Comparison of ENCODE assay signal across 11 cellular contexts in the genomic region with DNA sequence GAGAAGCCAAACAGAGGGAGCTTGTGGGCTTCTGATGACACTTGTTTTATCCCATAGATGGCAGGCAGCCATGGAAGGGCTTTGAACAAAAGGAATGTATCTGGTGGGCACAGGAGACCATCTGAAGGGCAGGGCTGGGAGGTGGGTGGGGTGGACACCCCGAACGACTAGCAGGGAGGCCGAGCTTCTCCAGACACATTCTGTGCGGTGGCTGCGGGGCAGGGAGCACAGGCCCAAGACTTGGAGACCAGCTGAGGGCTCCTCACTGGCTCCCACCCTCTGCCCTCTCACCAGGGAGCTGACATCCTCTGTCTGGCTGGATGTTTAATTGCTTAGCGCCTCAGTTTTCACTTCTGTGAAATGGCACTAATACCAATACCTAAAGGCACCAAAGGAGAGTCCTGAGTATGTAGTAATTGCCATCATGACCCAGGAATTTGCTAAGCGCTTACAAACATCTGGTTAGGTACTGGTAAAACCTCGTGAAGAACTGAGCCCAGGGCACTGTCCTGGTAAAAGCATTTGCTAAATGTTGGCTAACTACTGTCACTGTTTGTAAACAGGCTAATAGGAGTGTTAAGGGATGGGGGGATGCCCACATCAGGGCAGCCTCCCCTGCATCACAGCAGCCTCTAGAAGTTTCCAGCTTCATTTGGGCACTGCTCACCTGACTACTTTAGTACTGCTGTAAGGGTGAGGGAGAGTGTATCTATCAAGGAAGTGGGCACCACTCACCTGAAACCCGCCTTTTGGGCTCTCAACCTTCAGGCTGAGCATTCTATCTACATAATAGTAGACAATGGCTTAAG. TPM values are rescaled to one million over a fixed set of nuclear protein-coding genes. Genes with fewer than 3 reads are reported as not detected.
DNase-seq lines count a peak whose midpoint lies in the region; ATAC-seq and TF ChIP-seq lines count a peak whose summit lies in the region.
"Had no signal": no experiment of that assay in that cellular context is flagged by ENCODE, and none has a peak within 500 bp of the region (broad histone marks: within the 10 kb centered on the region; RNA-seq: fewer than 3 reads in every experiment).

No MANE protein-coding gene starts in this region.

- TF ChIP-seq CTCF in WTC11 (IDR thresholded peaks at IDR 0.05) = no peak

- H3K9me3 Mint-ChIP-seq in activated naive CD8-positive, alpha-beta T cell (ENCODE audit: low read depth) = no peaks in the 10 kb centered on the region
- peaks cover 5% of the 10 kb centered on the region for H3K9me3 Mint-ChIP-seq in activated naive CD8-positive, alpha-beta T cell treated with anti-CD3 and anti-CD28 coated beads, Interleukin-2, amount 50 U/mL, for 24 hours
- peaks cover 13% of the 10 kb centered on the region for H3K9me3 Mint-ChIP-seq in WTC11
- peaks cover 2% of the 10 kb centered on the region for H3K9me3 Mint-ChIP-seq in memory B cell

- H3K27ac Mint-ChIP-seq in activated naive CD8-positive, alpha-beta T cell = peak overlapping the region; percentile 54
- no peak overlapping the region for H3K27ac Mint-ChIP-seq in activated naive CD8-positive, alpha-beta T cell treated with anti-CD3 and anti-CD28 coated beads, Interleukin-2, amount 50 U/mL, for 24 hours
- H3K27ac Mint-ChIP-seq in WTC11 (no peak overlapping the region), memory B cell (no peak overlapping the region)

- no peak for DNase-seq in activated naive CD8-positive, alpha-beta T cell treated with anti-CD3 and anti-CD28 coated beads, Interleukin-2, amount 50 U/mL, for 24 hours
- DNase-seq in WTC11 (ENCODE audit: low spot score) (no peak), memory B cell (ENCODE audit: low spot score in 2 of 2) (no peak), substantia nigra (lab: John Stamatoyannopoulos, UW) (no peak), globus pallidus (ENCODE audit: low spot score) (no peak)
- DNase-seq: BE2C; central memory CD4-positive, alpha-beta T cell; PC-3 had no signal

- peaks cover 33% of the 10 kb centered on the region for H3K4me1 Mint-ChIP-seq in activated naive CD8-positive, alpha-beta T cell (ENCODE audit: low read depth)
- peaks cover 29% of the 10 kb centered on the region for H3K4me1 Mint-ChIP-seq in activated naive CD8-positive, alpha-beta T cell treated with anti-CD3 and anti-CD28 coated beads, Interleukin-2, amount 50 U/mL, for 24 hours
- H3K4me1 Mint-ChIP-seq in WTC11 (peaks cover 27% of the 10 kb centered on the region), memory B cell (peaks cover 27% of the 10 kb centered on the region)

- POLR2A ChIA-PET in WTC11 (lab: Charles Lee) = no interaction called here

- peak overlapping the region; percentile 79 for H3K4me3 Mint-ChIP-seq in activated naive CD8-positive, alpha-beta T cell
- no peak overlapping the region for H3K4me3 Mint-ChIP-seq in activated naive CD8-positive, alpha-beta T cell treated with anti-CD3 and anti-CD28 coated beads, Interleukin-2, amount 50 U/mL, for 24 hours
- H3K4me3 Mint-ChIP-seq in WTC11 = peak overlapping the region; percentile 84; the same call in 1 of the 2 replicates
- H3K4me3 Mint-ChIP-seq in memory B cell = peak overlapping the region; percentile 59

- H3K36me3 Mint-ChIP-seq in activated naive CD8-positive, alpha-beta T cell = peaks cover 3% of the 10 kb centered on the region
- peaks cover 7% of the 10 kb centered on the region for H3K36me3 Mint-ChIP-seq in activated naive CD8-positive, alpha-beta T cell treated with anti-CD3 and anti-CD28 coated beads, Interleukin-2, amount 50 U/mL, for 24 hours (ENCODE audit: low read depth)
- H3K36me3 Mint-ChIP-seq in WTC11 (peaks cover 8% of the 10 kb centered on the region), memory B cell (peaks cover 2% of the 10 kb centered on the region)

- CTCF ChIA-PET in WTC11 (lab: Charles Lee) = interaction anchor here (0.8 to 2.4 kb wide), 2 partner anchors 8 to 18 kb away, joined by 3 to 17 read pairs; no protein-coding TSS in a partner anchor

- peak overlapping the region; percentile 28 for H3K27ac ChIP-seq in substantia nigra (ENCODE audit: low read depth, low read length, poor library complexity, severe bottlenecking)

- no peaks in the 10 kb centered on the region for H3K27me3 Mint-ChIP-seq in activated naive CD8-positive, alpha-beta T cell
- no peaks in the 10 kb centered on the region for H3K27me3 Mint-ChIP-seq in activated naive CD8-positive, alpha-beta T cell treated with anti-CD3 and anti-CD28 coated beads, Interleukin-2, amount 50 U/mL, for 24 hours
- H3K27me3 Mint-ChIP-seq in WTC11 (ENCODE audit: low read depth) = peaks cover 22% of the 10 kb centered on the region
- no peaks in the 10 kb centered on the region for H3K27me3 Mint-ChIP-seq in memory B cell

- no peak for ATAC-seq in activated naive CD8-positive, alpha-beta T cell treated with anti-CD3 and anti-CD28 coated beads, Interleukin-2, amount 50 U/mL, for 24 hours
- no peak for ATAC-seq in WTC11
- no peak for ATAC-seq in memory B cell (ENCODE audit: low read depth)
- ATAC-seq in GM19467 (IDR thresholded peaks at IDR 0.05; ENCODE audit: unreplicated experiment) = no peak
- no peak for ATAC-seq in HG02623 (IDR thresholded peaks at IDR 0.05; ENCODE audit: unreplicated experiment)
- ATAC-seq: PC-3 had no signal

TF ChIP-seq in WTC11, 78 proteins besides CTCF, POLR2A, EP300 and RAD21 (continues in another document):
- TF ChIP-seq, protein P1, sequence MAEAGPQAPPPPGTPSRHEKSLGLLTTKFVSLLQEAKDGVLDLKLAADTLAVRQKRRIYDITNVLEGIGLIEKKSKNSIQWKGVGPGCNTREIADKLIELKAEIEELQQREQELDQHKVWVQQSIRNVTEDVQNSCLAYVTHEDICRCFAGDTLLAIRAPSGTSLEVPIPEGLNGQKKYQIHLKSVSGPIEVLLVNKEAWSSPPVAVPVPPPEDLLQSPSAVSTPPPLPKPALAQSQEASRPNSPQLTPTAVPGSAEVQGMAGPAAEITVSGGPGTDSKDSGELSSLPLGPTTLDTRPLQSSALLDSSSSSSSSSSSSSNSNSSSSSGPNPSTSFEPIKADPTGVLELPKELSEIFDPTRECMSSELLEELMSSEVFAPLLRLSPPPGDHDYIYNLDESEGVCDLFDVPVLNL (CRISPR knock-in tag; IDR thresholded peaks at IDR 0.05; ENCODE audit: borderline replicate concordance, low read depth) = no peak
- TF ChIP-seq SOX15 (CRISPR knock-in tag; IDR thresholded peaks at IDR 0.05) (no peak), ZBTB21 (CRISPR knock-in tag; IDR thresholded peaks at IDR 0.05; ENCODE audit: borderline replicate concordance) (no peak), HMGA2 (CRISPR knock-in tag; IDR thresholded peaks at IDR 0.05) (no peak), GRHL2 (CRISPR knock-in tag; IDR thresholded peaks at IDR 0.05; ENCODE audit: insufficient replicate concordance, severe bottlenecking) (no peak), TEAD4 (CRISPR knock-in tag; IDR thresholded peaks at IDR 0.05) (no peak), ZNF423 (CRISPR knock-in tag; IDR thresholded peaks at IDR 0.05) (no peak), RORB (CRISPR knock-in tag; IDR thresholded peaks at IDR 0.05) (no peak), OVOL2 (CRISPR knock-in tag; IDR thresholded peaks at IDR 0.05; ENCODE audit: borderline replicate concordance) (no peak)
- TF ChIP-seq, protein P2, sequence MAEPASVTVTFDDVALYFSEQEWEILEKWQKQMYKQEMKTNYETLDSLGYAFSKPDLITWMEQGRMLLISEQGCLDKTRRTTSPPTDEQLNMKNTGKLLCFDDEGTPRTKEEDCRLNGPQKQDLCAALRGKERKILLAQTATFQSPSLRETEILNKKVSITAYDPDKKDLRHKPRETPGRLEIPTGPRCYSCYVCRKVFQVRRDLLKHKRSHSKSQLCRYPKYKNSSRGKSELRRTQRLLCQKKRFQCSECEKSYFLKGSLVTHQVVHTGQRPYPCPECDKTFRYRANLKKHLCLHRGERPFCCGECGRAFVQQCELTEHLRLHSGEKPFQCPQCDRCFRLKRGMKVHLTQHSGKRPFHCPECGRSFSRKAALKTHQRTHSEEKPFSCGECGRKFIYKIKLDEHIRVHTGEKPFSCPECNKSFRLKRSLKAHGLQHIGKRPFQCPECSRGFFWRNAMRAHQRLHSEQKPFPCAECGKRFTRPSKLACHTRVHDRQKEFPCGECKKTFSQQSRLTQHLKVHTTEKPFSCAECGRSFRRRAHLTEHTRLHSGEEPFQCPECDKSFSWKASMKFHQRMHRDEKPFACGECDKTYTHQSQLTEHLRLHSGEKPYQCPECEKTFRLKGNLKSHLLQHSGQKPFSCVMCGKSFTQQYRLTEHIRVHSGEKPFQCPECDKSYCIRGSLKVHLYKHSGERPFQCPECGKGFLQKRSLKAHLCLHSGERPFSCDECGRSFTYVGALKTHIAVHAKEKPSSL (CRISPR knock-in tag; conservative IDR thresholded peaks at IDR 0.05) = no peak
- TF ChIP-seq, protein P3, sequence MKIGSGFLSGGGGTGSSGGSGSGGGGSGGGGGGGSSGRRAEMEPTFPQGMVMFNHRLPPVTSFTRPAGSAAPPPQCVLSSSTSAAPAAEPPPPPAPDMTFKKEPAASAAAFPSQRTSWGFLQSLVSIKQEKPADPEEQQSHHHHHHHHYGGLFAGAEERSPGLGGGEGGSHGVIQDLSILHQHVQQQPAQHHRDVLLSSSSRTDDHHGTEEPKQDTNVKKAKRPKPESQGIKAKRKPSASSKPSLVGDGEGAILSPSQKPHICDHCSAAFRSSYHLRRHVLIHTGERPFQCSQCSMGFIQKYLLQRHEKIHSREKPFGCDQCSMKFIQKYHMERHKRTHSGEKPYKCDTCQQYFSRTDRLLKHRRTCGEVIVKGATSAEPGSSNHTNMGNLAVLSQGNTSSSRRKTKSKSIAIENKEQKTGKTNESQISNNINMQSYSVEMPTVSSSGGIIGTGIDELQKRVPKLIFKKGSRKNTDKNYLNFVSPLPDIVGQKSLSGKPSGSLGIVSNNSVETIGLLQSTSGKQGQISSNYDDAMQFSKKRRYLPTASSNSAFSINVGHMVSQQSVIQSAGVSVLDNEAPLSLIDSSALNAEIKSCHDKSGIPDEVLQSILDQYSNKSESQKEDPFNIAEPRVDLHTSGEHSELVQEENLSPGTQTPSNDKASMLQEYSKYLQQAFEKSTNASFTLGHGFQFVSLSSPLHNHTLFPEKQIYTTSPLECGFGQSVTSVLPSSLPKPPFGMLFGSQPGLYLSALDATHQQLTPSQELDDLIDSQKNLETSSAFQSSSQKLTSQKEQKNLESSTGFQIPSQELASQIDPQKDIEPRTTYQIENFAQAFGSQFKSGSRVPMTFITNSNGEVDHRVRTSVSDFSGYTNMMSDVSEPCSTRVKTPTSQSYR (CRISPR knock-in tag; IDR thresholded peaks at IDR 0.05) = no peak
- TF ChIP-seq, protein P4, sequence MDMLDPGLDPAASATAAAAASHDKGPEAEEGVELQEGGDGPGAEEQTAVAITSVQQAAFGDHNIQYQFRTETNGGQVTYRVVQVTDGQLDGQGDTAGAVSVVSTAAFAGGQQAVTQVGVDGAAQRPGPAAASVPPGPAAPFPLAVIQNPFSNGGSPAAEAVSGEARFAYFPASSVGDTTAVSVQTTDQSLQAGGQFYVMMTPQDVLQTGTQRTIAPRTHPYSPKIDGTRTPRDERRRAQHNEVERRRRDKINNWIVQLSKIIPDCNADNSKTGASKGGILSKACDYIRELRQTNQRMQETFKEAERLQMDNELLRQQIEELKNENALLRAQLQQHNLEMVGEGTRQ (CRISPR knock-in tag; IDR thresholded peaks at IDR 0.05) = no peak

RNA-seq across cellular contexts. Expression of a gene that starts 2.1 kb away (rescaled TPM):
- total RNA-seq in WTC11 (2021) = 9.8 to 11.6 TPM (median 10.6 TPM) in 3 replicates
